ENCODE assay signal across 1 cellular context in genomic region chr6:36360241-36361054, GRCh38.
A peak's percentile ranks its signal among the peaks of the same experiment; 100 is the strongest.
TF ChIP-seq lines count a peak whose summit lies in the region.

No MANE protein-coding gene starts in this region.

TF ChIP-seq in HEK293, 187 proteins besides CTCF, POLR2A, EP300 and RAD21 (continued from another document):
- TF ChIP-seq REST (tag by site-specific recombination; IDR thresholded peaks at IDR 0.05) (peak; percentile 32; the same call in 1 of the 2 replicates), YY2 (tag by site-specific recombination; IDR thresholded peaks at IDR 0.05) (no peak), GLIS1 (tag by site-specific recombination; IDR thresholded peaks at IDR 0.05) (peak; percentile 69), ZNF792 (tag by site-specific recombination; IDR thresholded peaks at IDR 0.05) (no peak), ZNF704 (tag by site-specific recombination; IDR thresholded peaks at IDR 0.05) (no peak), ZNF449 (tag by site-specific recombination; IDR thresholded peaks at IDR 0.05) (no peak)
TF ChIP-seq in HEK293: peak in this region for 10.
